Comparison of ENCODE assay signal across 1 cellular context in the genomic region with DNA sequence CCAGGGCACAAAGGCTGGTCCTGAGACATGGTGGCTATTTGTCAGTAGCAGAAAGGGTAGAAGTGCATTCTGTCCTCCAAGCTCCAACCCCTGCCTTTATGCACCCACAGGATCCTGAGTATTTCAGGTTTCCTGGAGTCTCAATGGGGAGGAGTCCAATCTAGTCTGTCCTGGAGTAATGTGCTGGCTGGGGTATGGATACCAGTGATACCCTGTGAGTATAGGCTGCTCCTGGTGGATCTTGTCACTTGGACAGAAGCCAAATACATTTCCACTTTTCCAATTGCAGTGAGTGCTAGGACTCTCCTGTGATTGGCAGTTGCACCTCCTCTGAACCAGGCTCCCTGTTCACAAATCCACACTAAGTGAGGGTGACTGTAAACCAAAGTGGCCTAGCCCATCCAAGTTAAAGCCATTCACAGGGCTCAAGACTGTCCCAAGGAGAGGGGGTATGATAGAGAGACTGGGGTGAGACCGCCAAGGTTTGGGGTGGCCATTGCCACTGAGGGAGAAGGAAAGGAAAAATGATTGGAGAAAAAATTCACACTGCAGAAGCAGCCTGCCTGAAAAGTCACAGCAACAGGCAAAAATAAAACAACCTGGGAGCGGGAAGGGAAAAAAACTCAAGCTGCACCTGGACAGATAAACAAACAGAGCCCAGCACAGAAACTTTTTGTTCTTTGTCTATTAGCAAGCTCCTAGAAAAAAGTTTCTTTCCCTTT.
TF ChIP-seq lines count a peak whose summit lies in the region.

No MANE protein-coding gene starts in this region.

TF ChIP-seq in GM23338, 12 proteins besides CTCF, POLR2A, EP300 and RAD21 (continued from another document):
- TF ChIP-seq, protein P1, sequence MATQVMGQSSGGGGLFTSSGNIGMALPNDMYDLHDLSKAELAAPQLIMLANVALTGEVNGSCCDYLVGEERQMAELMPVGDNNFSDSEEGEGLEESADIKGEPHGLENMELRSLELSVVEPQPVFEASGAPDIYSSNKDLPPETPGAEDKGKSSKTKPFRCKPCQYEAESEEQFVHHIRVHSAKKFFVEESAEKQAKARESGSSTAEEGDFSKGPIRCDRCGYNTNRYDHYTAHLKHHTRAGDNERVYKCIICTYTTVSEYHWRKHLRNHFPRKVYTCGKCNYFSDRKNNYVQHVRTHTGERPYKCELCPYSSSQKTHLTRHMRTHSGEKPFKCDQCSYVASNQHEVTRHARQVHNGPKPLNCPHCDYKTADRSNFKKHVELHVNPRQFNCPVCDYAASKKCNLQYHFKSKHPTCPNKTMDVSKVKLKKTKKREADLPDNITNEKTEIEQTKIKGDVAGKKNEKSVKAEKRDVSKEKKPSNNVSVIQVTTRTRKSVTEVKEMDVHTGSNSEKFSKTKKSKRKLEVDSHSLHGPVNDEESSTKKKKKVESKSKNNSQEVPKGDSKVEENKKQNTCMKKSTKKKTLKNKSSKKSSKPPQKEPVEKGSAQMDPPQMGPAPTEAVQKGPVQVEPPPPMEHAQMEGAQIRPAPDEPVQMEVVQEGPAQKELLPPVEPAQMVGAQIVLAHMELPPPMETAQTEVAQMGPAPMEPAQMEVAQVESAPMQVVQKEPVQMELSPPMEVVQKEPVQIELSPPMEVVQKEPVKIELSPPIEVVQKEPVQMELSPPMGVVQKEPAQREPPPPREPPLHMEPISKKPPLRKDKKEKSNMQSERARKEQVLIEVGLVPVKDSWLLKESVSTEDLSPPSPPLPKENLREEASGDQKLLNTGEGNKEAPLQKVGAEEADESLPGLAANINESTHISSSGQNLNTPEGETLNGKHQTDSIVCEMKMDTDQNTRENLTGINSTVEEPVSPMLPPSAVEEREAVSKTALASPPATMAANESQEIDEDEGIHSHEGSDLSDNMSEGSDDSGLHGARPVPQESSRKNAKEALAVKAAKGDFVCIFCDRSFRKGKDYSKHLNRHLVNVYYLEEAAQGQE (IDR thresholded peaks at IDR 0.05; ENCODE audit: unreplicated experiment) = no peak
- TF ChIP-seq, protein P2, sequence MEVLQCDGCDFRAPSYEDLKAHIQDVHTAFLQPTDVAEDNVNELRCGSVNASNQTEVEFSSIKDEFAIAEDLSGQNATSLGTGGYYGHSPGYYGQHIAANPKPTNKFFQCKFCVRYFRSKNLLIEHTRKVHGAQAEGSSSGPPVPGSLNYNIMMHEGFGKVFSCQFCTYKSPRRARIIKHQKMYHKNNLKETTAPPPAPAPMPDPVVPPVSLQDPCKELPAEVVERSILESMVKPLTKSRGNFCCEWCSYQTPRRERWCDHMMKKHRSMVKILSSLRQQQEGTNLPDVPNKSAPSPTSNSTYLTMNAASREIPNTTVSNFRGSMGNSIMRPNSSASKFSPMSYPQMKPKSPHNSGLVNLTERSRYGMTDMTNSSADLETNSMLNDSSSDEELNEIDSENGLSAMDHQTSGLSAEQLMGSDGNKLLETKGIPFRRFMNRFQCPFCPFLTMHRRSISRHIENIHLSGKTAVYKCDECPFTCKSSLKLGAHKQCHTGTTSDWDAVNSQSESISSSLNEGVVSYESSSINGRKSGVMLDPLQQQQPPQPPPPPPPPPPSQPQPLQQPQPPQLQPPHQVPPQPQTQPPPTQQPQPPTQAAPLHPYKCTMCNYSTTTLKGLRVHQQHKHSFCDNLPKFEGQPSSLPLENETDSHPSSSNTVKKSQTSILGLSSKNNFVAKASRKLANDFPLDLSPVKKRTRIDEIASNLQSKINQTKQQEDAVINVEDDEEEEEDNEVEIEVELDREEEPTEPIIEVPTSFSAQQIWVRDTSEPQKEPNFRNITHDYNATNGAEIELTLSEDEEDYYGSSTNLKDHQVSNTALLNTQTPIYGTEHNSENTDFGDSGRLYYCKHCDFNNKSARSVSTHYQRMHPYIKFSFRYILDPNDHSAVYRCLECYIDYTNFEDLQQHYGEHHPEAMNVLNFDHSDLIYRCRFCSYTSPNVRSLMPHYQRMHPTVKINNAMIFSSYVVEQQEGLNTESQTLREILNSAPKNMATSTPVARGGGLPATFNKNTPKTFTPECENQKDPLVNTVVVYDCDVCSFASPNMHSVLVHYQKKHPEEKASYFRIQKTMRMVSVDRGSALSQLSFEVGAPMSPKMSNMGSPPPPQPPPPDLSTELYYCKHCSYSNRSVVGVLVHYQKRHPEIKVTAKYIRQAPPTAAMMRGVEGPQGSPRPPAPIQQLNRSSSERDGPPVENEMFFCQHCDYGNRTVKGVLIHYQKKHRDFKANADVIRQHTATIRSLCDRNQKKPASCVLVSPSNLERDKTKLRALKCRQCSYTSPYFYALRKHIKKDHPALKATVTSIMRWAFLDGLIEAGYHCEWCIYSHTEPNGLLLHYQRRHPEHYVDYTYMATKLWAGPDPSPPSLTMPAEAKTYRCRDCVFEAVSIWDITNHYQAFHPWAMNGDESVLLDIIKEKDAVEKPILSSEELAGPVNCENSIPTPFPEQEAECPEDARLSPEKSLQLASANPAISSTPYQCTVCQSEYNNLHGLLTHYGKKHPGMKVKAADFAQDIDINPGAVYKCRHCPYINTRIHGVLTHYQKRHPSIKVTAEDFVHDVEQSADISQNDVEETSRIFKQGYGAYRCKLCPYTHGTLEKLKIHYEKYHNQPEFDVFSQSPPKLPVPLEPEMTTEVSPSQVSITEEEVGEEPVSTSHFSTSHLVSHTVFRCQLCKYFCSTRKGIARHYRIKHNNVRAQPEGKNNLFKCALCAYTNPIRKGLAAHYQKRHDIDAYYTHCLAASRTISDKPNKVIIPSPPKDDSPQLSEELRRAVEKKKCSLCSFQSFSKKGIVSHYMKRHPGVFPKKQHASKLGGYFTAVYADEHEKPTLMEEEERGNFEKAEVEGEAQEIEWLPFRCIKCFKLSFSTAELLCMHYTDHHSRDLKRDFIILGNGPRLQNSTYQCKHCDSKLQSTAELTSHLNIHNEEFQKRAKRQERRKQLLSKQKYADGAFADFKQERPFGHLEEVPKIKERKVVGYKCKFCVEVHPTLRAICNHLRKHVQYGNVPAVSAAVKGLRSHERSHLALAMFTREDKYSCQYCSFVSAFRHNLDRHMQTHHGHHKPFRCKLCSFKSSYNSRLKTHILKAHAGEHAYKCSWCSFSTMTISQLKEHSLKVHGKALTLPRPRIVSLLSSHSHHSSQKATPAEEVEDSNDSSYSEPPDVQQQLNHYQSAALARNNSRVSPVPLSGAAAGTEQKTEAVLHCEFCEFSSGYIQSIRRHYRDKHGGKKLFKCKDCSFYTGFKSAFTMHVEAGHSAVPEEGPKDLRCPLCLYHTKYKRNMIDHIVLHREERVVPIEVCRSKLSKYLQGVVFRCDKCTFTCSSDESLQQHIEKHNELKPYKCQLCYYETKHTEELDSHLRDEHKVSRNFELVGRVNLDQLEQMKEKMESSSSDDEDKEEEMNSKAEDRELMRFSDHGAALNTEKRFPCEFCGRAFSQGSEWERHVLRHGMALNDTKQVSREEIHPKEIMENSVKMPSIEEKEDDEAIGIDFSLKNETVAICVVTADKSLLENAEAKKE (CRISPR knock-in tag; IDR thresholded peaks at IDR 0.05) = no peak
- TF ChIP-seq EZH2 (IDR thresholded peaks at IDR 0.05; ENCODE audit: low read depth, unreplicated experiment) (no peak), NANOG (IDR thresholded peaks at IDR 0.05; ENCODE audit: borderline replicate concordance) (no peak), EZH2phosphoT487 (IDR thresholded peaks at IDR 0.05; ENCODE audit: unreplicated experiment) (no peak), STAT1 (IDR thresholded peaks at IDR 0.05; ENCODE audit: unreplicated experiment) (no peak), JUNB (IDR thresholded peaks at IDR 0.05; ENCODE audit: unreplicated experiment) (no peak), CREB1 (CRISPR knock-in tag; IDR thresholded peaks at IDR 0.05; ENCODE audit: low read depth) (no peak), ZNF114 (CRISPR knock-in tag; IDR thresholded peaks at IDR 0.05) (no peak)
- TF ChIP-seq, protein P3, sequence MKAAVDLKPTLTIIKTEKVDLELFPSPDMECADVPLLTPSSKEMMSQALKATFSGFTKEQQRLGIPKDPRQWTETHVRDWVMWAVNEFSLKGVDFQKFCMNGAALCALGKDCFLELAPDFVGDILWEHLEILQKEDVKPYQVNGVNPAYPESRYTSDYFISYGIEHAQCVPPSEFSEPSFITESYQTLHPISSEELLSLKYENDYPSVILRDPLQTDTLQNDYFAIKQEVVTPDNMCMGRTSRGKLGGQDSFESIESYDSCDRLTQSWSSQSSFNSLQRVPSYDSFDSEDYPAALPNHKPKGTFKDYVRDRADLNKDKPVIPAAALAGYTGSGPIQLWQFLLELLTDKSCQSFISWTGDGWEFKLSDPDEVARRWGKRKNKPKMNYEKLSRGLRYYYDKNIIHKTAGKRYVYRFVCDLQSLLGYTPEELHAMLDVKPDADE (IDR thresholded peaks at IDR 0.05) = no peak
